17 cellular contexts compared by ENCODE assay signal in genomic region chr18:51811883-51812282, GRCh38.
"Had no signal": no experiment of that assay in that cellular context is flagged by ENCODE, and none has a peak within 500 bp of the region (broad histone marks: within the 10 kb centered on the region; RNA-seq: fewer than 3 reads in every experiment).

No MANE protein-coding gene starts in this region.

- H3K27me3 ChIP-seq: body of pancreas, hepatocyte, sigmoid colon, upper lobe of right lung had no signal

- H3K9me3 ChIP-seq: body of pancreas, sigmoid colon, upper lobe of right lung had no signal

- H3K79me2 ChIP-seq: hepatocyte had no signal

- H2AFZ ChIP-seq: hepatocyte had no signal

- H3K36me3 ChIP-seq: sigmoid colon, upper lobe of right lung had no signal

- H3K4me2 ChIP-seq: hepatocyte had no signal

- H3K4me3 ChIP-seq: body of pancreas, coronary artery, hepatocyte, sigmoid colon, upper lobe of right lung had no signal

- H3K27ac ChIP-seq: body of pancreas, coronary artery, hepatocyte, sigmoid colon, upper lobe of right lung had no signal

- DNase-seq: activated CD4-positive, alpha-beta T cell treated with anti-CD3 and anti-CD28 coated beads for 1 hour; activated CD4-positive, alpha-beta T cell treated with anti-CD3 and anti-CD28 coated beads, Interleukin-2, amount 50 U/mL, for 48 hours; activated CD8-positive, alpha-beta memory T cell treated with anti-CD3 and anti-CD28 coated beads, Interleukin-2, amount 10 ng/mL, durations not matched to agents 7 days and 5 days; activated effector memory CD4-positive, alpha-beta T cell treated with anti-CD3 and anti-CD28 coated beads, Interleukin-2, amount 50 U/mL, for 16 hours; activated T-cell treated with anti-CD3 and anti-CD28 coated beads, Interleukin-2, amount 50 U/mL, for 24 hours; amniotic stem cell; body of pancreas; central memory CD4-positive, alpha-beta T cell; effector CD8-positive, alpha-beta T cell; left ventricle myocardium superior; mesendoderm; sigmoid colon; stimulated activated naive CD4-positive, alpha-beta T cell treated with Interleukin-2 at 50 U/mL for 16 hours; upper lobe of right lung had no signal

- H3K4me1 ChIP-seq: body of pancreas, sigmoid colon, upper lobe of right lung had no signal

- ATAC-seq: activated CD8-positive, alpha-beta memory T cell treated with anti-CD3 and anti-CD28 coated beads, Interleukin-2, amount 10 ng/mL, durations not matched to agents 7 days and 5 days; activated naive CD4-positive, alpha-beta T cell treated with anti-CD3 and anti-CD28 coated beads, Interleukin-2, amount 50 U/mL, for 72 hours; body of pancreas; left ventricle myocardium superior; upper lobe of right lung had no signal
